1 cellular context compared by ENCODE assay signal in genomic region chr19:3343619-3344502, GRCh38.
A peak's percentile ranks its signal among the peaks of the same experiment; 100 is the strongest.
TF ChIP-seq lines count a peak whose summit lies in the region.

No MANE protein-coding gene starts in this region.

TF ChIP-seq in A549, 52 proteins besides CTCF, POLR2A, EP300 and RAD21 (continued from another document):
- TF ChIP-seq FOSL2 (IDR thresholded peaks at IDR 0.05) (no peak), FOSL2 (CRISPR knock-in tag; IDR thresholded peaks at IDR 0.05) (no peak), ZFP36 (IDR thresholded peaks at IDR 0.05; ENCODE audit: borderline replicate concordance, partially characterized antibody) (peak; percentile 98), PHF8 (IDR thresholded peaks at IDR 0.05; ENCODE audit: borderline replicate concordance, low read depth) (no peak), CBX8 (IDR thresholded peaks at IDR 0.05) (no peak), EHMT2 (IDR thresholded peaks at IDR 0.05; ENCODE audit: low read depth) (no peak), JUN (IDR thresholded peaks at IDR 0.05) (peak; percentile 31 to 60; a peak in 1 of 5 replicates), FOXS1 (CRISPR knock-in tag; IDR thresholded peaks at IDR 0.05) (no peak), CEBPB (IDR thresholded peaks at IDR 0.05) (peak; percentile 86 to 91), KDM1A (IDR thresholded peaks at IDR 0.05; ENCODE audit: low read depth) (0 out of 2 replicates have a peak, but pooled peaks have one; percentile 44), HOXB5 (CRISPR knock-in tag; IDR thresholded peaks at IDR 0.05) (0 out of 2 replicates have a peak, but pooled peaks have one; percentile 40)
- TF ChIP-seq, protein P1, sequence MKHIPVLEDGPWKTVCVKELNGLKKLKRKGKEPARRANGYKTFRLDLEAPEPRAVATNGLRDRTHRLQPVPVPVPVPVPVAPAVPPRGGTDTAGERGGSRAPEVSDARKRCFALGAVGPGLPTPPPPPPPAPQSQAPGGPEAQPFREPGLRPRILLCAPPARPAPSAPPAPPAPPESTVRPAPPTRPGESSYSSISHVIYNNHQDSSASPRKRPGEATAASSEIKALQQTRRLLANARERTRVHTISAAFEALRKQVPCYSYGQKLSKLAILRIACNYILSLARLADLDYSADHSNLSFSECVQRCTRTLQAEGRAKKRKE (CRISPR knock-in tag; IDR thresholded peaks at IDR 0.05; ENCODE audit: low read depth), result no peak
TF ChIP-seq in A549: peak in this region for 8.
